In the genomic region with DNA sequence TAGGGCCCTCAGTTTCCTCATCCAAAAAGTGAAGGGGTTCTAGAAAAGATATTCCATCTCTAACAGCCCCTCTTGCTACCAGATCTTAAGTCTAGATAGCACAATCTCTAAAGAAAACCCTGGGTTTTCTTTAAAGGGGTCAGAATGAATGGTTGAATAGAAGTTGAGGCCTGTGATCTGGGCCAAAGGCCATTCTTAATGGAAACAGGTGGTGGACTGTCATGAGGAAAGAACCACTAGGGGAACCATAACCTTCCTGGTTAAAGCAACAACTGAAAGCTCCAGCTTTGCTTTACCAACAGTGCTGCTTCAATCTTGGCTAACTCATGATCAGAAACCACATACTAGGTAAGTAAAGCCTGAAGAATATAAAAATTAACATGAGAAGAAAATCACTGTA, we compare ENCODE assay signal across 8 cellular contexts. TPM values are rescaled to one million over a fixed set of nuclear protein-coding genes. Genes with fewer than 3 reads are reported as not detected.
DNase-seq lines count a peak whose midpoint lies in the region; ATAC-seq and TF ChIP-seq lines count a peak whose summit lies in the region.

No MANE protein-coding gene starts in this region.

- peaks cover 13% of the 10 kb centered on the region for H3K4me1 ChIP-seq in iPS-15b (ENCODE audit: control insufficient read depth, insufficient read depth, low read length)
- H3K4me1 ChIP-seq in thoracic aorta (ENCODE audit: control insufficient read depth in 1 of 2, low read depth in 2 of 2): peaks cover 25 to 49% of the 10 kb centered on the region in 2 donors

- H3K4me3 Mint-ChIP-seq in activated B cell treated with CpG ODN at 0.5 μM for 24 hours: peak overlapping the region; percentile 96

- intact Hi-C loops in activated B cell treated with CpG ODN at 0.5 μM for 24 hours (cut with micrococcal nuclease): loop anchor here (5.0 kb wide), 1 partner anchor 174 kb away; the partner anchor contains the start of gene SPI1

- DNase-seq in Caki2 (ENCODE audit: low read depth) (peak; percentile 36), HEK293T (ENCODE audit: extremely low spot score) (peak; percentile 32), activated B cell treated with CpG ODN at 0.5 μM for 24 hours (no peak), thoracic aorta (ENCODE audit: low spot score) (no peak), DMS153 (lab: John Stamatoyannopoulos, UW) (no peak), NCI-H446 treated with DMSO at 0.1 percent for 48 hours (lab: John Stamatoyannopoulos, UW) (no peak)

- H3K27me3 Mint-ChIP-seq in activated B cell treated with CpG ODN at 0.5 μM for 24 hours: no peaks in the 10 kb centered on the region

- POLR2A ChIA-PET in HEK293T (lab: Yijun Ruan, JAX): interaction anchor here (0.5 to 3.6 kb wide), 3 partner anchors 11 to 39 kb away, joined by 3 to 18 read pairs (median 8); partner anchors contain the start of gene PTPMT1
- POLR2A ChIA-PET in activated B cell treated with CpG ODN at 0.5 μM for 24 hours (lab: Charles Lee): interaction anchor here (0.7 to 2.7 kb wide), 5 partner anchors 10 to 332 kb away, joined by 3 to 29 read pairs (median 7); partner anchors contain the start of gene PTPMT1

- H3K36me3 ChIP-seq in iPS-15b (ENCODE audit: control insufficient read depth, insufficient read depth, low read length) (no peaks in the 10 kb centered on the region), thoracic aorta (no peaks in the 10 kb centered on the region)

- CTCF ChIA-PET in HEK293T (lab: Yijun Ruan, JAX): interaction anchor here (0.7 to 1.6 kb wide), 6 partner anchors 11 to 135 kb away, joined by 3 to 8 read pairs (median 4); no protein-coding TSS in a partner anchor
- CTCF ChIA-PET in activated B cell treated with CpG ODN at 0.5 μM for 24 hours (lab: Charles Lee): interaction anchor here (1.9 kb wide), 1 partner anchor 11 kb away, joined by 4 read pairs; no protein-coding TSS in a partner anchor

- peak overlapping the region; percentile 97 for H3K27ac Mint-ChIP-seq in activated B cell treated with CpG ODN at 0.5 μM for 24 hours

- no peaks in the 10 kb centered on the region for H3K9me3 Mint-ChIP-seq in activated B cell treated with CpG ODN at 0.5 μM for 24 hours

- H3K9me3 ChIP-seq in iPS-15b (ENCODE audit: control insufficient read depth, insufficient read depth, low read length) (no peaks in the 10 kb centered on the region), thoracic aorta (no peaks in the 10 kb centered on the region)

- ATAC-seq in activated B cell treated with CpG ODN at 0.5 μM for 24 hours (ENCODE audit: low read depth) (no peak), thoracic aorta (ENCODE audit: insufficient number of reproducible peaks, low FRiP score, low read depth) (no peak), HG03354 (IDR thresholded peaks at IDR 0.05; ENCODE audit: poor library complexity, severe bottlenecking, unreplicated experiment) (no peak)

- in situ Hi-C loops in Caki2 (cut with HindIII; ENCODE audit: low pct_unique_long_range_greater_than_20kb, low sequenced_read_pairs): no loop called here

- TF ChIP-seq CTCF in activated B cell treated with CpG ODN at 0.5 μM for 24 hours (IDR thresholded peaks at IDR 0.05) (no peak), thoracic aorta (IDR thresholded peaks at IDR 0.05) (no peak)

- H3K27me3 ChIP-seq in iPS-15b (ENCODE audit: control insufficient read depth, insufficient read depth, low read length): no peaks in the 10 kb centered on the region
- no peaks in the 10 kb centered on the region for H3K27me3 ChIP-seq in thoracic aorta (replicated peaks; ENCODE audit: insufficient read depth)

- peaks cover 23% of the 10 kb centered on the region for H3K36me3 Mint-ChIP-seq in activated B cell treated with CpG ODN at 0.5 μM for 24 hours (ENCODE audit: low read depth)

- H3K27ac ChIP-seq in thoracic aorta: no peak overlapping the region

- H3K4me1 Mint-ChIP-seq in activated B cell treated with CpG ODN at 0.5 μM for 24 hours: peaks cover 58% of the 10 kb centered on the region

- no peak overlapping the region for H3K9ac ChIP-seq in iPS-15b (ENCODE audit: low read depth, low read length)

- H3K4me3 ChIP-seq in iPS-15b (ENCODE audit: low read depth, low read length) (peak overlapping the region; percentile 99), thoracic aorta (peak overlapping the region; percentile 85)

TF ChIP-seq in HEK293T, 16 proteins besides CTCF, POLR2A, EP300 and RAD21:
- TF ChIP-seq ARNT (IDR thresholded peaks at IDR 0.05) (no peak), LEF1 (IDR thresholded peaks at IDR 0.05; ENCODE audit: borderline replicate concordance) (no peak), HDGF (IDR thresholded peaks at IDR 0.05; ENCODE audit: borderline replicate concordance) (no peak)

RNA-seq across cellular contexts. Expression of gene CELF1, which starts 1.8 kb away (rescaled TPM):
- 39.8 and 99.7 TPM in 2 replicates for total RNA-seq in Caki2 (2014; rRNA removed; shearing (Covaris generic); ENCODE audit: low replicate concordance)
- 129 and 136 TPM in 2 replicates for total RNA-seq in activated B cell treated with CpG ODN at 0.5 μM for 24 hours
- 100 to 1,000 TPM; 112 to 114 TPM for total RNA-seq in thoracic aorta

RNA-seq across cellular contexts. Expression of gene PTPMT1, which starts 14.3 kb away (rescaled TPM):
- 100 and 109 TPM in 2 replicates for total RNA-seq in Caki2 (2014; rRNA removed; shearing (Covaris generic); ENCODE audit: low replicate concordance)
- total RNA-seq in activated B cell treated with CpG ODN at 0.5 μM for 24 hours (27.1 and 32.8 TPM in 2 replicates), thoracic aorta (100 to 1,000 TPM in 1 of 2 donors, 10 to 100 TPM in 1; 69.9 to 112 TPM)

RNA-seq across cellular contexts. Expression of gene KBTBD4, which starts 27.7 kb away (rescaled TPM):
- 22.6 and 33.6 TPM in 2 replicates for total RNA-seq in Caki2 (2014; rRNA removed; shearing (Covaris generic); ENCODE audit: low replicate concordance)
- total RNA-seq in activated B cell treated with CpG ODN at 0.5 μM for 24 hours (19.5 and 20.4 TPM in 2 replicates), thoracic aorta (10 to 100 TPM; 14.9 to 19.1 TPM)

RNA-seq across cellular contexts. Expression of gene NDUFS3, which starts 27.8 kb away (rescaled TPM):
- total RNA-seq in Caki2 (2014; rRNA removed; shearing (Covaris generic); ENCODE audit: low replicate concordance): 96.4 and 117 TPM in 2 replicates
- total RNA-seq in activated B cell treated with CpG ODN at 0.5 μM for 24 hours (95.9 and 102 TPM in 2 replicates), thoracic aorta (10 to 100 TPM; 29.9 to 75.7 TPM)

RNA-seq across cellular contexts. Expression of gene FAM180B, which starts 35.4 kb away (rescaled TPM):
- total RNA-seq in Caki2 (2014; rRNA removed; shearing (Covaris generic); ENCODE audit: low replicate concordance): not detected in 2 replicates
- total RNA-seq in activated B cell treated with CpG ODN at 0.5 μM for 24 hours (0.16 TPM in 1 of 2 replicates, not detected in the other), thoracic aorta (1 to 10 TPM in 1 of 2 donors, under 1 TPM in 1; 0.27 to 3.4 TPM)

Comparison
In these comparisons a context has a peak if more than half of its experiments do, and no peak if none do; other contexts are left out.
1. DNase-seq: peak in Caki2 (single experiment) and HEK293T (single experiment); none in activated B cell treated with CpG ODN at 0.5 μM for 24 hours (single experiment), thoracic aorta (single experiment), DMS153 (single experiment) and NCI-H446 treated with DMSO at 0.1 percent for 48 hours (single experiment).